Comparison of ENCODE assay signal across 18 cellular contexts in genomic region chr16:86899757-86900156, GRCh38.
DNase-seq lines count a peak whose midpoint lies in the region; ATAC-seq and TF ChIP-seq lines count a peak whose summit lies in the region.
"Had no signal": no experiment of that assay in that cellular context is flagged by ENCODE, and none has a peak within 500 bp of the region (broad histone marks: within the 10 kb centered on the region; RNA-seq: fewer than 3 reads in every experiment).

No MANE protein-coding gene starts in this region.

- H2AK5ac ChIP-seq in trophoblast cell (ENCODE audit: low read length), result no peak overlapping the region

- no peak overlapping the region for H4K8ac ChIP-seq in trophoblast cell (ENCODE audit: low read depth, low read length)

- H4K20me1 ChIP-seq in GM23248 (ENCODE audit: insufficient read depth), result no peaks in the 10 kb centered on the region

- H3K27me3 ChIP-seq in GM23248 (replicated peaks; ENCODE audit: insufficient read depth) (peaks cover 39% of the 10 kb centered on the region), SJSA1 (replicated peaks) (no peaks in the 10 kb centered on the region), trophoblast cell (ENCODE audit: insufficient read depth, low read length) (no peaks in the 10 kb centered on the region)
- H3K27me3 ChIP-seq: heart left ventricle, testis had no signal

- peaks cover 7% of the 10 kb centered on the region; the same call in 1 of the 2 replicates for H3F3A ChIP-seq in GM23248 (ENCODE audit: insufficient read depth)

- H3K4me3 ChIP-seq in GM23248 (no peak overlapping the region), SJSA1 (no peak overlapping the region), mucosa of descending colon (no peak overlapping the region), coronary artery (no peak overlapping the region), trophoblast cell (ENCODE audit: low read depth, low read length) (no peak overlapping the region)
- H3K4me3 ChIP-seq: heart left ventricle, lower lobe of right lung, spleen, testis had no signal

- H3K27ac Mint-ChIP-seq in osteocyte (ENCODE audit: unreplicated experiment), result peak overlapping the region; percentile 43
- H3K27ac Mint-ChIP-seq: immature natural killer cell, natural killer cell had no signal

- no peak overlapping the region for H2BK12ac ChIP-seq in trophoblast cell (ENCODE audit: low read length)

- H3K4ac ChIP-seq in trophoblast cell (ENCODE audit: low read depth, low read length), result no peak overlapping the region

- H3K4me3 Mint-ChIP-seq in osteocyte (ENCODE audit: unreplicated experiment), result no peak overlapping the region
- H3K4me3 Mint-ChIP-seq: immature natural killer cell, natural killer cell had no signal

- 27 to 34% methylated on average over 4 of the region's 4 CpGs for WGBS in GM23248 (ENCODE audit: low coverage in 1 of 2, low lambda C conversion rate in 2 of 2, missing lambda C conversion rate in 2 of 2), 2 experiments
- WGBS in trophoblast cell (ENCODE audit: extremely low coverage, insufficient coverage, insufficient read length), result no CpG with 5 or more reads among the region's 4 CpGs

- H3K27ac ChIP-seq in GM23248, result no peak overlapping the region
- 0 out of 2 replicates have a peak overlapping the region, but pooled peaks have one; percentile 10 for H3K27ac ChIP-seq in SJSA1
- no peak overlapping the region for H3K27ac ChIP-seq in coronary artery
- no peak overlapping the region for H3K27ac ChIP-seq in trophoblast cell (ENCODE audit: low read depth, low read length)
- H3K27ac ChIP-seq: heart left ventricle, lower lobe of right lung, spleen, testis had no signal

- TF ChIP-seq CTCF in osteocyte (IDR thresholded peaks at IDR 0.05) (no peak), mucosa of descending colon (IDR thresholded peaks at IDR 0.05) (no peak), coronary artery (IDR thresholded peaks at IDR 0.05) (no peak)

- no peaks in the 10 kb centered on the region for H3K9me3 ChIP-seq in GM23248 (ENCODE audit: low read depth)
- no peaks in the 10 kb centered on the region for H3K9me3 ChIP-seq in SJSA1 (replicated peaks)
- no peaks in the 10 kb centered on the region for H3K9me3 ChIP-seq in mucosa of descending colon
- peaks cover 5% of the 10 kb centered on the region for H3K9me3 ChIP-seq in trophoblast cell (ENCODE audit: insufficient read depth, low read depth, low read length)
- H3K9me3 ChIP-seq: heart left ventricle, lower lobe of right lung, spleen, testis had no signal

- peaks cover 27% of the 10 kb centered on the region for H3K4me1 Mint-ChIP-seq in osteocyte (ENCODE audit: unreplicated experiment)
- H3K4me1 Mint-ChIP-seq: immature natural killer cell, natural killer cell had no signal

- H3K4me1 ChIP-seq in GM23248 (ENCODE audit: insufficient read depth) (peaks cover 12% of the 10 kb centered on the region; the same call in 1 of the 2 replicates), SJSA1 (replicated peaks) (peaks cover 61% of the 10 kb centered on the region), mucosa of descending colon (ENCODE audit: low read depth) (no peaks in the 10 kb centered on the region), trophoblast cell (ENCODE audit: control insufficient read depth in 1 of 2, insufficient read depth in 2 of 2, low read length in 2 of 2) (peaks cover 4 to 7% of the 10 kb centered on the region in 2 experiments)
- H3K4me1 ChIP-seq: heart left ventricle, lower lobe of right lung, spleen, testis had no signal

- H3K79me1 ChIP-seq in trophoblast cell (ENCODE audit: low read length), result no peaks in the 10 kb centered on the region

- in situ Hi-C loops in GM23248 (cut with MboI), result no loop called here

- ATAC-seq in mucosa of descending colon, result no peak
- ATAC-seq: esophagus mucosa, heart left ventricle, lower lobe of right lung, natural killer cell had no signal

- no peak overlapping the region for H4K12ac ChIP-seq in trophoblast cell (ENCODE audit: low read depth, low read length)

- no peak overlapping the region for H2BK120ac ChIP-seq in trophoblast cell (ENCODE audit: insufficient read depth, low read length, poor library complexity)

- DNase-seq in GM23248 (peak; percentile 61), SJSA1 (ENCODE audit: low read depth in 1 of 2, low spot score in 2 of 2) (peak in 1 of 2 experiments; percentile 43), dermis microvascular lymphatic vessel endothelial cell (ENCODE audit: low read depth in 2 of 2) (peak; percentile 95 to 97), osteocyte (ENCODE audit: extremely low spot score, unreplicated experiment) (no peak), mucosa of descending colon (no peak), coronary artery (ENCODE audit: low spot score) (no peak), trophoblast cell (no peak)
- DNase-seq: activated naive CD4-positive, alpha-beta T cell; activated T-cell treated with anti-CD3 and anti-CD28 coated beads for 4 hours; heart left ventricle; immature natural killer cell; lower lobe of right lung; natural killer cell; NCI-H1694 treated with DMSO at 0.1 percent for 48 hours; T-helper 1 cell; testis had no signal

- H3K79me2 ChIP-seq in GM23248 (ENCODE audit: insufficient read depth) (no peaks in the 10 kb centered on the region), trophoblast cell (ENCODE audit: control insufficient read depth, insufficient read depth, low read length, poor library complexity) (no peaks in the 10 kb centered on the region)

- no peak overlapping the region for H4K91ac ChIP-seq in trophoblast cell (ENCODE audit: low read depth, low read length)

- H3K9me3 Mint-ChIP-seq in osteocyte (ENCODE audit: unreplicated experiment), result no peaks in the 10 kb centered on the region
- H3K9me3 Mint-ChIP-seq: immature natural killer cell, natural killer cell had no signal

- H3K4me2 ChIP-seq in GM23248 (ENCODE audit: unreplicated experiment), result no peak overlapping the region
- no peak overlapping the region for H3K4me2 ChIP-seq in trophoblast cell (ENCODE audit: low read length)

- intact Hi-C loops in mucosa of descending colon (cut with DNase I, micrococcal nuclease), result no loop called here

- no peak overlapping the region for H3K18ac ChIP-seq in trophoblast cell (ENCODE audit: low read length)

- H3K27me3 Mint-ChIP-seq in osteocyte (ENCODE audit: unreplicated experiment), result no peaks in the 10 kb centered on the region

- H2AFZ ChIP-seq in GM23248 (no peak overlapping the region), trophoblast cell (ENCODE audit: insufficient read depth, low read length, poor library complexity) (no peak overlapping the region)

- no peak overlapping the region for H3K9ac ChIP-seq in GM23248
- H3K9ac ChIP-seq in trophoblast cell (ENCODE audit: low read length), result no peak overlapping the region

- no peaks in the 10 kb centered on the region for H3K9me2 ChIP-seq in GM23248 (ENCODE audit: insufficient read depth)

- no peaks in the 10 kb centered on the region for H3K36me3 Mint-ChIP-seq in osteocyte (ENCODE audit: unreplicated experiment)
- H3K36me3 Mint-ChIP-seq: immature natural killer cell, natural killer cell had no signal

- no peak overlapping the region for H2BK5ac ChIP-seq in trophoblast cell (ENCODE audit: low read depth, low read length, poor library complexity)

- H3K36me3 ChIP-seq in GM23248 (ENCODE audit: low read depth) (no peaks in the 10 kb centered on the region), SJSA1 (no peaks in the 10 kb centered on the region), mucosa of descending colon (ENCODE audit: low read depth) (no peaks in the 10 kb centered on the region), trophoblast cell (ENCODE audit: control insufficient read depth in 1 of 2, insufficient read depth in 2 of 2, low read length in 2 of 2) (no peaks in the 10 kb centered on the region)
- H3K36me3 ChIP-seq: heart left ventricle, lower lobe of right lung, spleen had no signal

- H3K14ac ChIP-seq in trophoblast cell (ENCODE audit: low read length), result no peak overlapping the region

- H3K23ac ChIP-seq in trophoblast cell (ENCODE audit: low read length), result no peak overlapping the region

Comparison
In these comparisons a context has a peak if more than half of its experiments do, and no peak if none do; other contexts are left out.
1. DNase-seq: peak in GM23248 (single experiment) and dermis microvascular lymphatic vessel endothelial cell (2 of 2); none in osteocyte (single experiment), mucosa of descending colon (0 of 3), coronary artery (single experiment) and trophoblast cell (0 of 2).